9 cellular contexts compared by ENCODE assay signal in the genomic region with DNA sequence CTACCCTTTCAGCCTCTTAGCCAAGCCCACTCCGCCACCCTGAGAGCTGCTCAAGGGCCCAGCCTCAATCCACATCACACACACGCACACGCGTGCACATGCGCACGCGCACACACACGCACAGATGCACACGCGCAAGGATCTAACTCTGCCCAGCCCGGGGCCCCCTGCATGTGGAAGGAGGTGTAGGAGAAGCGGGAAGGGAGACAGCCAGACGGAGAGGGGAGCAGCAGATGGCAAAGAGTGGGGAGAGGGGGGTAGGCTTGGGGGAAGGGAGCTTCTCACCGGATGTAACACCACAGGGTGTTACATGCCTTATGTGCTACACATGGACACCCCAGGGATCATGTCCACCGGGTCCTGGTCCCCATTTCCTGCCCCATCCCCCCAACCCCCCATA. TPM values are rescaled to one million over a fixed set of nuclear protein-coding genes. Genes with fewer than 3 reads are reported as not detected.
A peak's percentile ranks its signal among the peaks of the same experiment; 100 is the strongest.
DNase-seq lines count a peak whose midpoint lies in the region; ATAC-seq, FAIRE-seq and TF ChIP-seq lines count a peak whose summit lies in the region.
"Had no signal": no experiment of that assay in that cellular context is flagged by ENCODE, and none has a peak within 500 bp of the region (broad histone marks: within the 10 kb centered on the region; RNA-seq: fewer than 3 reads in every experiment).

No MANE protein-coding gene starts in this region.

- intact Hi-C loops in activated CD4-positive, alpha-beta T cell treated with anti-CD3 and anti-CD28 coated beads for 36 hours (cut with DNase I, micrococcal nuclease): no loop called here

- H3K9me3 ChIP-seq in suprapubic skin: no peaks in the 10 kb centered on the region

- peak overlapping the region; percentile 49 for H3K4me3 ChIP-seq in suprapubic skin

- no peaks in the 10 kb centered on the region for H3K9me3 Mint-ChIP-seq in activated CD4-positive, alpha-beta T cell treated with anti-CD3 and anti-CD28 coated beads for 36 hours (ENCODE audit: low read depth)
- no peaks in the 10 kb centered on the region for H3K9me3 Mint-ChIP-seq in immature natural killer cell

- peaks cover 14% of the 10 kb centered on the region for H3K4me1 ChIP-seq in suprapubic skin

- H3K27ac Mint-ChIP-seq in activated CD4-positive, alpha-beta T cell treated with anti-CD3 and anti-CD28 coated beads for 36 hours: peak overlapping the region; percentile 83
- H3K27ac Mint-ChIP-seq in immature natural killer cell: peak overlapping the region; percentile 93 to 99 (median 97)

- TF ChIP-seq CTCF in suprapubic skin (IDR thresholded peaks at IDR 0.05): no peak

- 65% methylated on average over 15 of the region's 15 CpGs for WGBS in suprapubic skin

- H3K4me1 Mint-ChIP-seq in activated CD4-positive, alpha-beta T cell treated with anti-CD3 and anti-CD28 coated beads for 36 hours: peaks cover 24% of the 10 kb centered on the region
- H3K4me1 Mint-ChIP-seq in immature natural killer cell: peaks cover 31 to 37% of the 10 kb centered on the region in 2 donors

- no peak for DNase-seq in activated CD4-positive, alpha-beta T cell treated with anti-CD3 and anti-CD28 coated beads for 36 hours
- DNase-seq in activated CD4-positive, alpha-beta T cell treated with anti-CD3 and anti-CD28 coated beads, Interleukin-2, amount 50 U/mL, for 4 hours: no peak
- DNase-seq in activated gamma-delta T cell treated with Interleukin-2 at 50 U/mL for 16 hours (peak; percentile 33), immature natural killer cell (no peak), suprapubic skin (ENCODE audit: low spot score in 2 of 2) (peak in 1 of 2 donors; percentile 59), GM19239 (ENCODE audit: insufficient read length, low spot score) (no peak), NCI-H1930 (lab: John Stamatoyannopoulos, UW) (no peak)

- no peaks in the 10 kb centered on the region for H3K27me3 Mint-ChIP-seq in activated CD4-positive, alpha-beta T cell treated with anti-CD3 and anti-CD28 coated beads for 36 hours
- peaks cover 14 to 18% (median 16%) of the 10 kb centered on the region in 3 donors for H3K27me3 Mint-ChIP-seq in immature natural killer cell (ENCODE audit: low read depth in 3 of 3)

- no peaks in the 10 kb centered on the region for H3K36me3 Mint-ChIP-seq in activated CD4-positive, alpha-beta T cell treated with anti-CD3 and anti-CD28 coated beads for 36 hours (ENCODE audit: low read depth)
- H3K36me3 Mint-ChIP-seq in immature natural killer cell: no peaks in the 10 kb centered on the region

- POLR2A ChIA-PET in activated CD4-positive, alpha-beta T cell treated with anti-CD3 and anti-CD28 coated beads for 36 hours (lab: Charles Lee): interaction anchor here (0.5 to 0.7 kb wide), 2 partner anchors 15 to 381 kb away, joined by 3 to 5 read pairs; a partner anchor contains a TSS

- peak overlapping the region; percentile 75 for H3K4me3 Mint-ChIP-seq in activated CD4-positive, alpha-beta T cell treated with anti-CD3 and anti-CD28 coated beads for 36 hours
- peak overlapping the region; percentile 87 to 91 (median 90) for H3K4me3 Mint-ChIP-seq in immature natural killer cell

- H3K27ac ChIP-seq in suprapubic skin: no peak overlapping the region
- H3K27ac ChIP-seq: C4-2B had no signal

- peaks cover 16% of the 10 kb centered on the region for H3K36me3 ChIP-seq in suprapubic skin

- CTCF ChIA-PET in activated CD4-positive, alpha-beta T cell treated with anti-CD3 and anti-CD28 coated beads for 36 hours (lab: Charles Lee): no interaction called here

- FAIRE-seq in GM19239 (lab: Jason Lieb, UNC): no peak

- TF ChIP-seq EP300 in suprapubic skin (IDR thresholded peaks at IDR 0.05): no peak

- H3K27me3 ChIP-seq in suprapubic skin: no peaks in the 10 kb centered on the region

- ATAC-seq in activated CD4-positive, alpha-beta T cell treated with anti-CD3 and anti-CD28 coated beads for 36 hours: peak; percentile 6
- ATAC-seq in activated CD4-positive, CD25-positive, alpha-beta regulatory T cell treated with anti-CD3 and anti-CD28 coated beads, Interleukin-2, amount 50 U/mL, for 24 hours: no peak

- no peak for TF ChIP-seq POLR2A in suprapubic skin (IDR thresholded peaks at IDR 0.05)

RNA-seq across cellular contexts. Expression of a gene that starts 15.3 kb away (rescaled TPM):
- total RNA-seq in activated CD4-positive, alpha-beta T cell treated with anti-CD3 and anti-CD28 coated beads for 36 hours: 10 to 100 TPM; 11.7 to 15.4 TPM
- polyA plus RNA-seq in immature natural killer cell: under 1 TPM in 1 of 3 donors, not detected in 2; 0.36 TPM
- total RNA-seq in suprapubic skin: 10 to 100 TPM in 1 of 4 donors, 1 to 10 TPM in 3; 2.9 to 12.7 (median 3.2) TPM

RNA-seq across cellular contexts. Expression of a gene that starts 15.4 kb away (rescaled TPM):
- 100 to 1,000 TPM; 263 to 345 TPM for total RNA-seq in activated CD4-positive, alpha-beta T cell treated with anti-CD3 and anti-CD28 coated beads for 36 hours
- polyA plus RNA-seq in immature natural killer cell: 100 to 1,000 TPM; 138 to 180 (median 141) TPM
- total RNA-seq in suprapubic skin: 1,000 to 10,000 TPM in 1 of 4 donors, 100 to 1,000 TPM in 3; 565 to 1,687 (median 703) TPM

RNA-seq across cellular contexts. Expression of a gene that starts 25.2 kb away (rescaled TPM):
- 1 to 10 TPM; 1.1 to 2.2 TPM for total RNA-seq in activated CD4-positive, alpha-beta T cell treated with anti-CD3 and anti-CD28 coated beads for 36 hours
- under 1 TPM; 0.55 to 0.84 (median 0.81) TPM for polyA plus RNA-seq in immature natural killer cell
- 1 to 10 TPM; 1.3 to 2.3 (median 2.0) TPM for total RNA-seq in suprapubic skin

RNA-seq across cellular contexts. Expression of a gene that starts 30.0 kb away (rescaled TPM):
- 10 to 100 TPM; 49.1 to 53.3 TPM for total RNA-seq in activated CD4-positive, alpha-beta T cell treated with anti-CD3 and anti-CD28 coated beads for 36 hours
- polyA plus RNA-seq in immature natural killer cell: 10 to 100 TPM; 19.4 to 28.5 (median 25.2) TPM
- total RNA-seq in suprapubic skin: 10 to 100 TPM; 53.2 to 78.1 (median 55.5) TPM

RNA-seq across cellular contexts. Expression of a gene that starts 34.9 kb away (rescaled TPM):
- total RNA-seq in activated CD4-positive, alpha-beta T cell treated with anti-CD3 and anti-CD28 coated beads for 36 hours: 10 to 100 TPM; 23.6 to 35.2 TPM
- polyA plus RNA-seq in immature natural killer cell: 10 to 100 TPM; 11.9 to 41.4 (median 17.7) TPM
- 10 to 100 TPM; 19.0 to 35.0 (median 29.1) TPM for total RNA-seq in suprapubic skin
